ENCODE assay signal across 8 cellular contexts in genomic region chr2:27212626-27213471, GRCh38. TPM values are rescaled to one million over a fixed set of nuclear protein-coding genes. Genes with fewer than 3 reads are reported as not detected.
DNase-seq lines count a peak whose midpoint lies in the region; ATAC-seq and TF ChIP-seq lines count a peak whose summit lies in the region.

No MANE protein-coding gene starts in this region.

- H3K4me3 ChIP-seq in HUES6 (ENCODE audit: low read depth, low read length) (peak overlapping the region; percentile 95), lower leg skin (ENCODE audit: low read depth, poor library complexity, severe bottlenecking) (peak overlapping the region; percentile 54), thoracic aorta (peak overlapping the region; percentile 87)

- H3K9me3 ChIP-seq in HUES6 (ENCODE audit: control insufficient read depth, insufficient read depth, low read depth, low read length) (no peaks in the 10 kb centered on the region), thoracic aorta (no peaks in the 10 kb centered on the region)

- H3K9ac ChIP-seq in HUES6 (ENCODE audit: low read length): peak overlapping the region; percentile 99

- 6% methylated on average over 34 of the region's 34 CpGs for WGBS in lower leg skin, 2 donors

- peaks cover 14% of the 10 kb centered on the region for H3K4me1 ChIP-seq in HUES6 (ENCODE audit: control insufficient read depth, insufficient read depth, low read length)
- peaks cover 9 to 29% of the 10 kb centered on the region in 2 donors for H3K4me1 ChIP-seq in thoracic aorta (ENCODE audit: control insufficient read depth in 1 of 2, low read depth in 2 of 2)

- H3K27ac ChIP-seq in HUES6 (ENCODE audit: low read depth, low read length) (peak overlapping the region; percentile 99), thoracic aorta (peak overlapping the region; percentile 89 to 96)

- in situ Hi-C loops in G401 (cut with HindIII; ENCODE audit: low sequenced_read_pairs): no loop called here

- ATAC-seq in GM18517 (IDR thresholded peaks at IDR 0.05; ENCODE audit: unreplicated experiment) (peak; percentile 6), thoracic aorta (ENCODE audit: insufficient number of reproducible peaks, low FRiP score, low read depth) (no peak)

- intact Hi-C loops in lower leg skin (cut with DNase I; ENCODE audit: low total_unique reads): no loop called here

- H3K27me3 ChIP-seq in HUES6 (ENCODE audit: control insufficient read depth, insufficient read depth, low read length) (no peaks in the 10 kb centered on the region), thoracic aorta (replicated peaks; ENCODE audit: insufficient read depth) (no peaks in the 10 kb centered on the region)

- H3K36me3 ChIP-seq in HUES6 (ENCODE audit: control insufficient read depth, insufficient read depth, low read length): peaks cover 38% of the 10 kb centered on the region
- H3K36me3 ChIP-seq in thoracic aorta: peaks cover 5% of the 10 kb centered on the region

- no peak for TF ChIP-seq POLR2A in lower leg skin (IDR thresholded peaks at IDR 0.05)

- TF ChIP-seq CTCF in lower leg skin (IDR thresholded peaks at IDR 0.05) (no peak), thoracic aorta (IDR thresholded peaks at IDR 0.05) (no peak)

- DNase-seq in AG08396 (ENCODE audit: low spot score): peak; percentile 70
- DNase-seq in SW480 (ENCODE audit: low spot score): peak; percentile 61
- DNase-seq in cerebellum (ENCODE audit: low spot score): peak; percentile 15
- no peak for DNase-seq in lower leg skin (ENCODE audit: low spot score in 2 of 2)
- DNase-seq in thoracic aorta (ENCODE audit: low spot score): no peak
- no peak for DNase-seq in G401 (ENCODE audit: low spot score)

RNA-seq across cellular contexts. Expression of gene SLC5A6, which starts 0.8 kb away (rescaled TPM):
- total RNA-seq in cerebellum: 16.6 TPM
- 10 to 100 TPM; 11.6 to 24.6 (median 17.0) TPM for total RNA-seq in lower leg skin
- total RNA-seq in thoracic aorta: 10 to 100 TPM; 26.0 to 51.2 TPM
- 53.8 and 60.0 TPM in 2 replicates for total RNA-seq in G401 (2014; rRNA removed; shearing (Covaris generic))

RNA-seq across cellular contexts. Expression of gene ATRAID, which starts 1.0 kb away (rescaled TPM):
- total RNA-seq in cerebellum (48.7 TPM), lower leg skin (100 to 1,000 TPM; 107 to 121 (median 114) TPM), thoracic aorta (100 to 1,000 TPM in 1 of 2 donors, 10 to 100 TPM in 1; 90.0 to 174 TPM)
- 130 and 164 TPM in 2 replicates for total RNA-seq in G401 (2014; rRNA removed; shearing (Covaris generic))

RNA-seq across cellular contexts. Expression of gene CAD, which starts 4.3 kb away (rescaled TPM):
- total RNA-seq in cerebellum (23.7 TPM), lower leg skin (10 to 100 TPM in 3 of 4 donors, 1 to 10 TPM in 1; 9.0 to 28.8 (median 17.4) TPM), thoracic aorta (10 to 100 TPM; 16.2 to 25.0 TPM)
- 52.3 and 69.6 TPM in 2 replicates for total RNA-seq in G401 (2014; rRNA removed; shearing (Covaris generic))

RNA-seq across cellular contexts. Expression of gene SLC30A3, which starts 50.0 kb away (rescaled TPM):
- 3.2 TPM for total RNA-seq in cerebellum
- total RNA-seq in lower leg skin: under 1 TPM in 1 of 4 donors, not detected in 3; 0.15 TPM
- 1 to 10 TPM; 4.4 to 8.5 TPM for total RNA-seq in thoracic aorta
- total RNA-seq in G401 (2014; rRNA removed; shearing (Covaris generic)): 1.3 and 2.6 TPM in 2 replicates

Comparison
In these comparisons a context has a peak if more than half of its experiments do, and no peak if none do; other contexts are left out.
1. DNase-seq: peak in AG08396 (single experiment), SW480 (single experiment) and cerebellum (single experiment); none in lower leg skin (0 of 2), thoracic aorta (single experiment) and G401 (single experiment).
2. Peak in every context shown above with its lines, with median percentiles within 50 percentile points of each other: H3K4me3 ChIP-seq.